10 cellular contexts compared by ENCODE assay signal in the genomic region with DNA sequence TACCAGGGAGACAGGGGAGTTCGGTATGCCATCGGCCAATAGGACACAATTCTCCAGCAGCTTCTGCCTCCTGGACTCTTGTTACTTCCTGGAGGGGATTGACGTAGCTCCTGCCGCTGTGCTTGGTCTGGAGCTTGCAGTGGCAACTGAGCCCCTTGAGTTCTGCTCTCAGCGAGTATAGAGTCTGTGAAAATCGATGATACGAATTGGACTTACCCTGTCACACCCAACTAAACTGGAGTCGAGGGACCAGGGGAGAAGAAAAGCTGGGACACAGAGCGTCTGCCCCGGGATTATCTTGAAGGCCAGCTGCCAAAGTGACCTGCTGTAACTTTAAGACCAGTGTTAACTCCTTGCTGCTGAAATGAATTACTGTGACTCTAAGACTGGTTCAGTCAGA. TPM values are rescaled to one million over a fixed set of nuclear protein-coding genes. Genes with fewer than 3 reads are reported as not detected.
DNase-seq lines count a peak whose midpoint lies in the region; ATAC-seq and TF ChIP-seq lines count a peak whose summit lies in the region.
"Had no signal": no experiment of that assay in that cellular context is flagged by ENCODE, and none has a peak within 500 bp of the region (broad histone marks: within the 10 kb centered on the region; RNA-seq: fewer than 3 reads in every experiment).

No MANE protein-coding gene starts in this region.

- peak overlapping the region; percentile 8 for H3K27ac Mint-ChIP-seq in CD8-positive, alpha-beta T cell
- no peak overlapping the region for H3K27ac Mint-ChIP-seq in neural crest cell (ENCODE audit: unreplicated experiment)
- H3K27ac Mint-ChIP-seq in activated naive CD4-positive, alpha-beta T cell treated with anti-CD3 and anti-CD28 coated beads, Interleukin-2, amount 10 ng/mL, durations not matched to agents 7 days and 5 days: no peak overlapping the region

- no peak for ATAC-seq in CD8-positive, alpha-beta T cell

- H3K27ac ChIP-seq in CD8-positive, alpha-beta T cell (ENCODE audit: low read depth, low read length): no peak overlapping the region
- H3K27ac ChIP-seq in WERI-Rb-1 (peak overlapping the region; percentile 89), cardiac muscle cell (peak overlapping the region; percentile 75)

- POLR2A ChIA-PET in CD8-positive, alpha-beta T cell (lab: Charles Lee): no interaction called here

- H3K27me3 ChIP-seq in CD8-positive, alpha-beta T cell (ENCODE audit: insufficient read depth, low read length): no peaks in the 10 kb centered on the region
- H3K27me3 ChIP-seq in WERI-Rb-1 (ENCODE audit: insufficient read depth, low read depth, severe bottlenecking) (no peaks in the 10 kb centered on the region), cardiac muscle cell (no peaks in the 10 kb centered on the region)
- H3K27me3 ChIP-seq: thyroid gland had no signal

- intact Hi-C loops in CD8-positive, alpha-beta T cell (cut with DNase I, micrococcal nuclease): no loop called here

- H3K4me3 Mint-ChIP-seq in CD8-positive, alpha-beta T cell: no peak overlapping the region
- H3K4me3 Mint-ChIP-seq in neural crest cell: peak overlapping the region; percentile 1
- no peak overlapping the region for H3K4me3 Mint-ChIP-seq in activated naive CD4-positive, alpha-beta T cell treated with anti-CD3 and anti-CD28 coated beads, Interleukin-2, amount 10 ng/mL, durations not matched to agents 7 days and 5 days

- no peaks in the 10 kb centered on the region for H3K27me3 Mint-ChIP-seq in CD8-positive, alpha-beta T cell (ENCODE audit: low read depth)
- no peaks in the 10 kb centered on the region for H3K27me3 Mint-ChIP-seq in neural crest cell (ENCODE audit: low read depth)
- no peaks in the 10 kb centered on the region for H3K27me3 Mint-ChIP-seq in activated naive CD4-positive, alpha-beta T cell treated with anti-CD3 and anti-CD28 coated beads, Interleukin-2, amount 10 ng/mL, durations not matched to agents 7 days and 5 days

- CTCF ChIA-PET in CD8-positive, alpha-beta T cell (lab: Charles Lee): interaction anchor here (1.0 kb wide), 1 partner anchor 295 kb away, joined by 4 read pairs; a partner anchor contains a TSS
- CTCF ChIA-PET in activated naive CD4-positive, alpha-beta T cell treated with anti-CD3 and anti-CD28 coated beads, Interleukin-2, amount 10 ng/mL, durations not matched to agents 7 days and 5 days (lab: Charles Lee): no interaction called here

- peaks cover 43% of the 10 kb centered on the region for H3K36me3 Mint-ChIP-seq in CD8-positive, alpha-beta T cell
- peaks cover 15% of the 10 kb centered on the region for H3K36me3 Mint-ChIP-seq in neural crest cell (ENCODE audit: low read depth)
- H3K36me3 Mint-ChIP-seq in activated naive CD4-positive, alpha-beta T cell treated with anti-CD3 and anti-CD28 coated beads, Interleukin-2, amount 10 ng/mL, durations not matched to agents 7 days and 5 days: peaks cover 58% of the 10 kb centered on the region

- peaks cover 18% of the 10 kb centered on the region for H3K4me1 ChIP-seq in CD8-positive, alpha-beta T cell (ENCODE audit: insufficient read depth, low read length)
- H3K4me1 ChIP-seq in cardiac muscle cell (ENCODE audit: low read depth): peaks cover 47% of the 10 kb centered on the region

- H3K9me3 ChIP-seq in CD8-positive, alpha-beta T cell (ENCODE audit: low read length): peaks cover 6% of the 10 kb centered on the region
- H3K9me3 ChIP-seq in WERI-Rb-1 (ENCODE audit: severe bottlenecking) (peaks cover 12% of the 10 kb centered on the region), cardiac muscle cell (ENCODE audit: low read depth) (no peaks in the 10 kb centered on the region)
- H3K9me3 ChIP-seq: thyroid gland had no signal

- no peak overlapping the region for H3K4me3 ChIP-seq in CD8-positive, alpha-beta T cell (ENCODE audit: low read depth, low read length)
- H3K4me3 ChIP-seq in WERI-Rb-1 (ENCODE audit: low read depth, low read length) (peak overlapping the region; percentile 40), cardiac muscle cell (no peak overlapping the region)
- H3K4me3 ChIP-seq: thyroid gland had no signal

- no peak for DNase-seq in CD8-positive, alpha-beta T cell
- peak; percentile 95 for DNase-seq in WERI-Rb-1
- peak in 1 of 2 donors; percentile 54 for DNase-seq in cardiac muscle cell (ENCODE audit: low read depth in 1 of 2, low spot score in 1 of 2)
- no peak for DNase-seq in neural crest cell (ENCODE audit: low read depth, low spot score)
- DNase-seq in cerebellum (ENCODE audit: low spot score): no peak
- no peak for DNase-seq in NCI-H2227 treated with DMSO at 0.1 percent for 48 hours (lab: John Stamatoyannopoulos, UW)
- DNase-seq in DMS53 (lab: John Stamatoyannopoulos, UW): no peak
- no peak for DNase-seq in activated naive CD4-positive, alpha-beta T cell treated with anti-CD3 and anti-CD28 coated beads, Interleukin-2, amount 10 ng/mL, durations not matched to agents 7 days and 5 days
- DNase-seq: stimulated activated CD4-positive, alpha-beta T cell treated with anti-CD3 and anti-CD28 coated beads, Interleukin-2, amount 100 ng/mL, for 48 hours; thyroid gland had no signal

- peaks cover 49% of the 10 kb centered on the region for H3K4me1 Mint-ChIP-seq in CD8-positive, alpha-beta T cell (ENCODE audit: low read depth)
- H3K4me1 Mint-ChIP-seq in neural crest cell: peaks cover 62% of the 10 kb centered on the region
- H3K4me1 Mint-ChIP-seq in activated naive CD4-positive, alpha-beta T cell treated with anti-CD3 and anti-CD28 coated beads, Interleukin-2, amount 10 ng/mL, durations not matched to agents 7 days and 5 days: peaks cover 44% of the 10 kb centered on the region

- peaks cover 8% of the 10 kb centered on the region for H3K9me3 Mint-ChIP-seq in CD8-positive, alpha-beta T cell
- H3K9me3 Mint-ChIP-seq in neural crest cell: peaks cover 2% of the 10 kb centered on the region
- peaks cover 20% of the 10 kb centered on the region for H3K9me3 Mint-ChIP-seq in activated naive CD4-positive, alpha-beta T cell treated with anti-CD3 and anti-CD28 coated beads, Interleukin-2, amount 10 ng/mL, durations not matched to agents 7 days and 5 days

- no peak for TF ChIP-seq CTCF in CD8-positive, alpha-beta T cell (IDR thresholded peaks at IDR 0.05)
- TF ChIP-seq CTCF in WERI-Rb-1 (IDR thresholded peaks at IDR 0.05; ENCODE audit: low read depth, low read length) (no peak), cardiac muscle cell (IDR thresholded peaks at IDR 0.05; ENCODE audit: low read depth, low read length) (no peak), neural crest cell (conservative IDR thresholded peaks at IDR 0.05) (no peak)

- H3K36me3 ChIP-seq in CD8-positive, alpha-beta T cell (ENCODE audit: insufficient read depth, low read length): no peaks in the 10 kb centered on the region
- peaks cover 6% of the 10 kb centered on the region for H3K36me3 ChIP-seq in WERI-Rb-1
- no peaks in the 10 kb centered on the region for H3K36me3 ChIP-seq in cardiac muscle cell
- H3K36me3 ChIP-seq: thyroid gland had no signal

RNA-seq across cellular contexts. Expression of a gene that starts 22.2 kb away (rescaled TPM):
- 100 to 1,000 TPM; 114 to 118 TPM for total RNA-seq in CD8-positive, alpha-beta T cell
- 25.5 and 26.0 TPM in 2 replicates for total RNA-seq in cardiac muscle cell
- polyA plus RNA-seq in cardiac muscle cell: 30.0 and 32.4 TPM in 2 replicates
- 108 TPM in 2 replicates for total RNA-seq in neural crest cell
- total RNA-seq in cerebellum: 73.1 TPM
